8 cellular contexts compared by ENCODE assay signal in the genomic region with DNA sequence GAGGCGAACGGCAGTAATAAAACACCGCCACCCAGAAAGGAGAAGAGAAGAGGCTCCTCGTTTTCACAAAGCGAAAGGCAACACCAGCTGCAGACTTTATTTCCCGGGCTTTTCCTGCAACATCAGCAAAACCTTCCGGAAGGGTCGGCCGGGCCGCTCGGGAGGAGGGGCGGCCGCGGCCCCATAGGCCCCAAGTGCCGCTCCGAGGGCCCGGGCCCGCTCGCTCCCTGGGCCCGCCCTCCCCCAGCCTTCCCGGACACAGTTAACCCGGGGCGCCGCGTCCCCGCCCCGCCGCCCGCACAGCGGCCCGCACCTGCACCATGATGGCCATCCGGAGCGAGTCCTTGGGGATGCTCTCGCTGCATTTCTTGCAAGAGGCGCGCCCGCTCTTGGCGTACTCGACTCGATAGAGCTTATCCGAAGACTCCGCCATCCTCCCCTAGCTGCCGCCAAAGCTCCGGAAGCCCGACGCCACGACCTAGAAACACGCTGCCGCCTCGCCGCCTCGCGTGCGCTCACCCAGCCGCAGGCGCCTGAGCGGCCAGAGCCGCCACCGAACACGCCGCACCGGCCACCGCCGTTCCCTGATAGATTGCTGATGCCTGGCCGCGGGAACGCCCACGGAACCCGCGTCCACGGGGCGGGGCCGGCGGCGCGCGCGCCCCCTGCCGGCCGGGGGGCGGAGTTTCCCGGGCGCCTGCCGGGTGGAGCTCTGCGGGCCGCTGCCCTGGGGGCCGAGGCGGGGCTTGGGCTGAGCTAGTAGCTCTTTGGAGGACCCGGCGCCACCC. TPM values are rescaled to one million over a fixed set of nuclear protein-coding genes. Genes with fewer than 3 reads are reported as not detected.
DNase-seq lines count a peak whose midpoint lies in the region; ATAC-seq and TF ChIP-seq lines count a peak whose summit lies in the region.

PARP1 (minus strand) TSS at position 597 of the 788 bp plus-strand sequence; CDS start at position 433, 164 bp downstream.

- peak; percentile 77 for ATAC-seq in GM18502 (IDR thresholded peaks at IDR 0.05; ENCODE audit: poor library complexity, unreplicated experiment)
- ATAC-seq in HG02938 (IDR thresholded peaks at IDR 0.05; ENCODE audit: unreplicated experiment) = peak; percentile 69

- H3K9ac ChIP-seq in rectal smooth muscle tissue (ENCODE audit: low read length) = peak within 1 kb of the TSS; percentile 58

- TF ChIP-seq CTCF in right atrium auricular region (IDR thresholded peaks at IDR 0.05) (peak; percentile 92 to 96), vagina (IDR thresholded peaks at IDR 0.05) (peak; percentile 20 to 91 (median 77))

- H3K36me3 ChIP-seq in right atrium auricular region (no peaks in the 10 kb centered on the region), rectal smooth muscle tissue (ENCODE audit: control insufficient read depth, insufficient read depth, low read length) (no peaks in the 10 kb centered on the region), vagina (no peaks in the 10 kb centered on the region)

- H3K4me1 ChIP-seq in right atrium auricular region = peaks cover 0 to 39% of the 10 kb centered on the region in 2 donors
- H3K4me1 ChIP-seq in rectal smooth muscle tissue (ENCODE audit: control insufficient read depth, insufficient read depth, low read length) = peaks cover 29% of the 10 kb centered on the region
- peaks cover 47% of the 10 kb centered on the region for H3K4me1 ChIP-seq in vagina

- TF ChIP-seq POLR2A in vagina (IDR thresholded peaks at IDR 0.05) = peak in 1 of 2 donors; percentile 67

- H3K9me3 ChIP-seq in right atrium auricular region = no peaks in the 10 kb centered on the region
- H3K9me3 ChIP-seq in vagina = no peaks in the 10 kb centered on the region

- H3K4me3 ChIP-seq in right atrium auricular region (peak within 1 kb of the TSS; percentile 80 to 83), rectal smooth muscle tissue (ENCODE audit: low read length) (peak within 1 kb of the TSS; percentile 87), vagina (peak within 1 kb of the TSS; percentile 79)

- peak; percentile 71 for DNase-seq in NCI-H1694 treated with DMSO at 0.1 percent for 48 hours (lab: John Stamatoyannopoulos, UW)
- peak; percentile 78 to 95 (median 85) for DNase-seq in T-helper 2 cell
- peak; percentile 92 for DNase-seq in right atrium auricular region (ENCODE audit: low spot score)
- no peak for DNase-seq in vagina (ENCODE audit: extremely low spot score in 2 of 2)

- H3K27ac ChIP-seq in angular gyrus (ENCODE audit: low read depth, low read length) = peak within 1 kb of the TSS; percentile 62
- peak within 1 kb of the TSS; percentile 75 to 86 for H3K27ac ChIP-seq in right atrium auricular region
- H3K27ac ChIP-seq in rectal smooth muscle tissue (ENCODE audit: low read depth, low read length) = peak within 1 kb of the TSS; percentile 81
- peak within 1 kb of the TSS; percentile 85 for H3K27ac ChIP-seq in vagina

- no peaks in the 10 kb centered on the region for H3K27me3 ChIP-seq in right atrium auricular region
- no peaks in the 10 kb centered on the region for H3K27me3 ChIP-seq in rectal smooth muscle tissue (ENCODE audit: control insufficient read depth, insufficient read depth, low read length)
- H3K27me3 ChIP-seq in vagina = no peaks in the 10 kb centered on the region

- intact Hi-C loops in vagina (cut with DNase I) = no loop called here

RNA-seq across cellular contexts. Expression of gene PARP1, which starts in this region (rescaled TPM):
- total RNA-seq in right atrium auricular region = 10 to 100 TPM; 68.0 to 70.6 TPM
- total RNA-seq in vagina = 64.6 TPM

Comparison
In these comparisons a context has a peak if more than half of its experiments do, and no peak if none do; other contexts are left out.
1. DNase-seq: peak in NCI-H1694 treated with DMSO at 0.1 percent for 48 hours (single experiment), T-helper 2 cell (5 of 5) and right atrium auricular region (single experiment); none in vagina (0 of 2).
2. Peak in every context shown above with its lines, with median percentiles within 50 percentile points of each other: H3K27ac ChIP-seq and H3K4me3 ChIP-seq.